In genomic region chr12:53299101-53299453, GRCh38 we compare ENCODE assay signal across 1 cellular context.
TF ChIP-seq lines count a peak whose summit lies in the region.

No MANE protein-coding gene starts in this region.

TF ChIP-seq in K562, 482 proteins besides CTCF, POLR2A, EP300 and RAD21 (continued from another document and continues in another):
- TF ChIP-seq ATF2 (CRISPR knock-in tag; IDR thresholded peaks at IDR 0.05), result no peak
- no peak for TF ChIP-seq OTX1 (CRISPR knock-in tag; IDR thresholded peaks at IDR 0.05)
- no peak for TF ChIP-seq MTA3 (IDR thresholded peaks at IDR 0.05; ENCODE audit: borderline replicate concordance)
- no peak for TF ChIP-seq POU5F1 (IDR thresholded peaks at IDR 0.05; ENCODE audit: borderline replicate concordance, low read depth, low read length, partially characterized antibody)
- TF ChIP-seq SMARCE1 (IDR thresholded peaks at IDR 0.05), result peak; percentile 86
- TF ChIP-seq ZNF212 (CRISPR knock-in tag; IDR thresholded peaks at IDR 0.05), result no peak
- TF ChIP-seq HEY1 (CRISPR knock-in tag; IDR thresholded peaks at IDR 0.05; ENCODE audit: borderline replicate concordance), result peak; percentile 47; the same call in 1 of the 2 replicates
- no peak for TF ChIP-seq SMAD3 (CRISPR knock-in tag; conservative IDR thresholded peaks at IDR 0.05)
- TF ChIP-seq ZFX (CRISPR knock-in tag; IDR thresholded peaks at IDR 0.05), result peak; percentile 60
- no peak for TF ChIP-seq RNF2 (IDR thresholded peaks at IDR 0.05)
- TF ChIP-seq PHF21A (IDR thresholded peaks at IDR 0.05; ENCODE audit: borderline replicate concordance, low read depth), result no peak
- TF ChIP-seq NFIC (IDR thresholded peaks at IDR 0.05), result no peak
- no peak for TF ChIP-seq SMAD1 (IDR thresholded peaks at IDR 0.05; ENCODE audit: low read depth, low read length, partially characterized antibody)
- no peak for TF ChIP-seq MED1 (CRISPR knock-in tag; IDR thresholded peaks at IDR 0.05; ENCODE audit: borderline replicate concordance)
- no peak for TF ChIP-seq AFF4 (CRISPR knock-in tag; IDR thresholded peaks at IDR 0.05)
- peak; percentile 68 for TF ChIP-seq ARID1B (IDR thresholded peaks at IDR 0.05)
- TF ChIP-seq ZNF277 (CRISPR knock-in tag; IDR thresholded peaks at IDR 0.05; ENCODE audit: borderline replicate concordance), result no peak
- TF ChIP-seq TAF1 (IDR thresholded peaks at IDR 0.05; ENCODE audit: control insufficient read depth, extremely low read depth, insufficient read depth, low read length, severe bottlenecking), result peak; percentile 17
- TF ChIP-seq ZKSCAN1 (IDR thresholded peaks at IDR 0.05; ENCODE audit: low read depth, low read length), result no peak
- no peak for TF ChIP-seq SRF (CRISPR knock-in tag; IDR thresholded peaks at IDR 0.05)
- TF ChIP-seq ZNF24 (IDR thresholded peaks at IDR 0.05), result no peak
- no peak for TF ChIP-seq IRF2 (CRISPR knock-in tag; IDR thresholded peaks at IDR 0.05)
- no peak for TF ChIP-seq KLF16 (IDR thresholded peaks at IDR 0.05)
- no peak for TF ChIP-seq FOXA1 (IDR thresholded peaks at IDR 0.05; ENCODE audit: borderline replicate concordance)
- no peak for TF ChIP-seq RBM15 (IDR thresholded peaks at IDR 0.05; ENCODE audit: insufficient read depth, low read length)
- no peak for TF ChIP-seq PRMT5 (CRISPR knock-in tag; IDR thresholded peaks at IDR 0.05)
- TF ChIP-seq SMARCC2 (IDR thresholded peaks at IDR 0.05; ENCODE audit: low read depth), result peak; percentile 61; the same call in 1 of the 2 replicates
- no peak for TF ChIP-seq MNT (conservative IDR thresholded peaks at IDR 0.05)
- no peak for TF ChIP-seq CUX1 (CRISPR knock-in tag; IDR thresholded peaks at IDR 0.05)
- no peak for TF ChIP-seq ZNF280A (IDR thresholded peaks at IDR 0.05; ENCODE audit: low read depth, partially characterized antibody)
- no peak for TF ChIP-seq ZBTB7A (IDR thresholded peaks at IDR 0.05; ENCODE audit: borderline replicate concordance, control insufficient read depth, low read depth, low read length)
- no peak for TF ChIP-seq HDGF (IDR thresholded peaks at IDR 0.05)
- TF ChIP-seq SIN3B (IDR thresholded peaks at IDR 0.05; ENCODE audit: low read depth), result no peak
- peak; percentile 97 for TF ChIP-seq NFATC3 (IDR thresholded peaks at IDR 0.05)
- peak; percentile 18 for TF ChIP-seq DACH1 (IDR thresholded peaks at IDR 0.05; ENCODE audit: partially characterized antibody)
- TF ChIP-seq DEAF1 (CRISPR knock-in tag; IDR thresholded peaks at IDR 0.05), result no peak
- TF ChIP-seq ID3 (CRISPR knock-in tag; IDR thresholded peaks at IDR 0.05), result no peak
- TF ChIP-seq ID3 (tag; IDR thresholded peaks at IDR 0.05), result no peak
- TF ChIP-seq POLR2AphosphoS5 (IDR thresholded peaks at IDR 0.05; ENCODE audit: control insufficient read depth, insufficient read depth, low read depth, low read length), result peak; percentile 36; the same call in 1 of the 2 replicates
- TF ChIP-seq NR2C1 (IDR thresholded peaks at IDR 0.05), result peak; percentile 82
- TF ChIP-seq NR2C1 (tag; IDR thresholded peaks at IDR 0.05), result peak; percentile 93
- no peak for TF ChIP-seq ZNF3 (CRISPR knock-in tag; IDR thresholded peaks at IDR 0.05)
- TF ChIP-seq CHD1 (IDR thresholded peaks at IDR 0.05; ENCODE audit: low read length), result no peak
- TF ChIP-seq FOXM1 (IDR thresholded peaks at IDR 0.05; ENCODE audit: low read depth), result no peak
- TF ChIP-seq FOXM1 (CRISPR knock-in tag; IDR thresholded peaks at IDR 0.05; ENCODE audit: low read depth), result no peak
- no peak for TF ChIP-seq SMARCB1 (IDR thresholded peaks at IDR 0.05; ENCODE audit: insufficient read length, low read depth)
- peak; percentile 85 for TF ChIP-seq JUN (IDR thresholded peaks at IDR 0.05; ENCODE audit: borderline replicate concordance, low read depth, low read length)
- TF ChIP-seq JUN (CRISPR knock-in tag; IDR thresholded peaks at IDR 0.05; ENCODE audit: borderline replicate concordance), result peak; percentile 86; the same call in 1 of the 2 replicates
- peak; percentile 89 for TF ChIP-seq MAFG (tag; conservative IDR thresholded peaks at IDR 0.05)
- no peak for TF ChIP-seq ETV5 (CRISPR knock-in tag; IDR thresholded peaks at IDR 0.05; ENCODE audit: low read depth)
- TF ChIP-seq USF2 (CRISPR knock-in tag; IDR thresholded peaks at IDR 0.05), result no peak
- TF ChIP-seq CBX2 (IDR thresholded peaks at IDR 0.05; ENCODE audit: insufficient read depth, low read length, poor library complexity, severe bottlenecking), result no peak
